19 cellular contexts compared by ENCODE assay signal in genomic region chr6:168428052-168428829, GRCh38. TPM values are rescaled to one million over a fixed set of nuclear protein-coding genes. Genes with fewer than 3 reads are reported as not detected.
DNase-seq lines count a peak whose midpoint lies in the region; ATAC-seq, FAIRE-seq and TF ChIP-seq lines count a peak whose summit lies in the region.
"Had no signal": no experiment of that assay in that cellular context is flagged by ENCODE, and none has a peak within 500 bp of the region (broad histone marks: within the 10 kb centered on the region; RNA-seq: fewer than 3 reads in every experiment).

No MANE protein-coding gene starts in this region.

- no peaks in the 10 kb centered on the region for H3K79me2 ChIP-seq in keratinocyte (ENCODE audit: control insufficient read depth, insufficient read depth, low read length)

- peak overlapping the region; percentile 56 for H3K4me2 ChIP-seq in keratinocyte (ENCODE audit: control insufficient read depth, extremely low read depth, insufficient read depth, low read depth, low read length)
- H3K4me2 ChIP-seq: A549, KMS-11 had no signal

- H2AFZ ChIP-seq in keratinocyte (ENCODE audit: control insufficient read depth, low read length) = peak overlapping the region; percentile 78
- H2AFZ ChIP-seq: GM23248 had no signal

- H3K4me1 ChIP-seq in keratinocyte (ENCODE audit: control insufficient read depth, extremely low read depth, insufficient read depth, low read length) = peaks cover 8% of the 10 kb centered on the region
- H3K4me1 ChIP-seq in thoracic aorta (ENCODE audit: control insufficient read depth in 1 of 2, low read depth in 2 of 2) = peaks cover 0 to 10% of the 10 kb centered on the region in 2 donors
- H3K4me1 ChIP-seq: A549 had no signal

- no peaks in the 10 kb centered on the region for H3K9me3 ChIP-seq in keratinocyte (ENCODE audit: control insufficient read depth, low read depth, low read length)
- no peaks in the 10 kb centered on the region for H3K9me3 ChIP-seq in thoracic aorta
- H3K9me3 ChIP-seq: A549 had no signal

- dilution Hi-C loops in keratinocyte (cut with MboI; ENCODE audit: extremely low pct_ligation_motif_present, low sequenced_read_pairs) = no loop called here

- H3K4me3 ChIP-seq in keratinocyte (ENCODE audit: control insufficient read depth in 2 of 3, extremely low read depth in 1 of 3, insufficient read depth in 2 of 3, low read depth in 1 of 3, low read length in 3 of 3) (no peak overlapping the region), thoracic aorta (no peak overlapping the region)
- H3K4me3 ChIP-seq: A549, GM23248 had no signal

- H3K36me3 ChIP-seq in keratinocyte (ENCODE audit: control insufficient read depth in 2 of 2, extremely low read depth in 1 of 2, insufficient read depth in 2 of 2, low read length in 2 of 2) (no peaks in the 10 kb centered on the region), thoracic aorta (no peaks in the 10 kb centered on the region)

- H3K9ac ChIP-seq in keratinocyte (ENCODE audit: control insufficient read depth, extremely low read depth, insufficient read depth, low read length) = no peak overlapping the region
- H3K9ac ChIP-seq: GM23248, KMS-11 had no signal

- H3K9me1 ChIP-seq in keratinocyte (ENCODE audit: control insufficient read depth, extremely low read depth, insufficient read depth, low read length) = no peaks in the 10 kb centered on the region

- no peak overlapping the region for H3K27ac ChIP-seq in keratinocyte (ENCODE audit: control insufficient read depth, insufficient read depth, low read length)
- H3K27ac ChIP-seq in thoracic aorta = peak overlapping the region; percentile 39 to 56
- H3K27ac ChIP-seq: A549, C4-2B, GM23248, HL-60, KMS-11 had no signal

- DNase-seq in NCI-H748 (lab: John Stamatoyannopoulos, UW; ENCODE audit: unreplicated experiment) (peak; percentile 19), NCI-H748 treated with DMSO at 0.1 percent for 48 hours (lab: John Stamatoyannopoulos, UW) (no peak), NCI-H146 (lab: John Stamatoyannopoulos, UW) (peak; percentile 65), keratinocyte (ENCODE audit: low read depth, low spot score) (no peak), thoracic aorta (ENCODE audit: low spot score) (no peak), NAMALWA (ENCODE audit: low spot score) (no peak), HPDE6-E6E7 (ENCODE audit: extremely low spot score) (no peak)
- DNase-seq: DMS53, GM23248, NCI-H446, NCI-H82, SHP77 treated with DMSO at 0.1 percent for 48 hours had no signal

- FAIRE-seq in keratinocyte (lab: Jason Lieb, UNC) = no peak
- FAIRE-seq: A549, GM18507, RCC 7860 had no signal

- ATAC-seq in thoracic aorta (ENCODE audit: insufficient number of reproducible peaks, low FRiP score, low read depth) = no peak
- ATAC-seq: A549 had no signal

- H4K20me1 ChIP-seq in keratinocyte (ENCODE audit: control insufficient read depth, extremely low read depth, insufficient read depth, low read length) = no peaks in the 10 kb centered on the region

- TF ChIP-seq CTCF in keratinocyte (optimal IDR thresholded peaks at IDR 0.05 in 1 of 3, IDR thresholded peaks at IDR 0.05 in 1 of 3, conservative IDR thresholded peaks at IDR 0.05 in 1 of 3; ENCODE audit: extremely low read depth in 1 of 3, insufficient read depth in 2 of 3, low read length in 3 of 3) (no peak), thoracic aorta (IDR thresholded peaks at IDR 0.05) (no peak)

- H3K27me3 ChIP-seq in keratinocyte (ENCODE audit: control insufficient read depth, extremely low read depth, insufficient read depth, low read length) (no peaks in the 10 kb centered on the region), thoracic aorta (replicated peaks; ENCODE audit: insufficient read depth) (no peaks in the 10 kb centered on the region)

RNA-seq across cellular contexts. Expression of gene SMOC2, which starts 12.7 kb away (rescaled TPM):
- 0.46 to 1.1 TPM (median 0.85 TPM) in 3 replicates for polyA plus RNA-seq in keratinocyte
- 0.34 TPM for polyA plus RNA-seq in keratinocyte (2011; ENCODE audit: low read depth)
- 0.74 and 0.81 TPM in 2 replicates for polyA plus RNA-seq in keratinocyte (2011; cell fraction: cytosol; rRNA removed)
- polyA plus RNA-seq in keratinocyte (2011; cell fraction: nucleus; rRNA removed) = 0.57 and 0.64 TPM in 2 replicates
- polyA plus RNA-seq in keratinocyte (2012; ENCODE audit: low replicate concordance) = 0.30 and 0.83 TPM in 2 replicates
- 0.26 to 1.1 TPM (median 0.77 TPM) in 3 replicates for polyA minus RNA-seq in keratinocyte
- not detected for polyA minus RNA-seq in keratinocyte (2011; cell fraction: cytosol; rRNA and poly(A)+ RNA removed)
- 0.21 TPM in 1 of 2 replicates, not detected in the other for polyA minus RNA-seq in keratinocyte (2011; cell fraction: nucleus; rRNA and poly(A)+ RNA removed)
- 100 to 1,000 TPM; 334 to 424 TPM for total RNA-seq in thoracic aorta
- total RNA-seq: GM23248, MCF 10A had no signal
- polyA plus RNA-seq: A549, GM23248 had no signal

Comparison
In these comparisons a context has a peak if more than half of its experiments do, and no peak if none do; other contexts are left out.
1. DNase-seq: peak in NCI-H748 (single experiment) and NCI-H146 (single experiment); none in NCI-H748 treated with DMSO at 0.1 percent for 48 hours (single experiment), keratinocyte (single experiment), thoracic aorta (single experiment), NAMALWA (single experiment) and HPDE6-E6E7 (single experiment).